Comparison of ENCODE assay signal across 24 cellular contexts in the genomic region with DNA sequence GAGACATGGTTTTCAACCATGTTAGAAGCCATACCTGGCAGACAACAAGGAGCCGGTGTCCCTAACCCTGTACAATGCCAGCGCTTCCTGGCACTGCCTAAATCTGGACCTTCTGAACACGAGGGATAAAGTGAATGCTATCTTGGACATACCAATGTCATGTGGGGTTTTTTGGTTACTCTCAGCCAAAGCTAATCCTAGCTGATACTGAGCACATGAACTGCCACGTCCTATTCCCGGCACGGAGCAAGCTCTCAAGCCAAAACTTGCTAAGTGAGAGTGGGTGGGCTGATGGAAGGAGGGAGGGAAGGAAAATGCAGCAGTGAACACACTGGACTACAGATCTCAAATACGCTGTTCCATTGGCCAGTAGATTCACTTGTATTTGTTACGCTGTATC.
"Had no signal": no experiment of that assay in that cellular context is flagged by ENCODE, and none has a peak within 500 bp of the region (broad histone marks: within the 10 kb centered on the region; RNA-seq: fewer than 3 reads in every experiment).

No MANE protein-coding gene starts in this region.

- H3K36me3 ChIP-seq: gastroesophageal sphincter, lower lobe of right lung, neutrophil, ovary, prostate gland, stomach, transverse colon had no signal

- H3K27me3 ChIP-seq: gastroesophageal sphincter, neutrophil, ovary, stomach, transverse colon had no signal

- H3K27me3 Mint-ChIP-seq: activated naive CD8-positive, alpha-beta T cell treated with anti-CD3 and anti-CD28 coated beads, Interleukin-2, amount 10 ng/mL, durations not matched to agents 7 days and 5 days; naive thymus-derived CD4-positive, alpha-beta T cell had no signal

- H3K27ac Mint-ChIP-seq: endodermal cell had no signal

- DNase-seq: activated CD4-positive, alpha-beta T cell treated with anti-CD3 and anti-CD28 coated beads for 1 hour; activated naive CD4-positive, alpha-beta T cell; activated naive CD8-positive, alpha-beta T cell treated with anti-CD3 and anti-CD28 coated beads, Interleukin-2, amount 10 ng/mL, durations not matched to agents 7 days and 5 days; activated T-cell treated with anti-CD3 and anti-CD28 coated beads for 4 hours; amygdala; cortex of kidney; endodermal cell; head of caudate nucleus; left cardiac atrium; lower lobe of right lung; naive thymus-derived CD4-positive, alpha-beta T cell; ovary; right cardiac atrium; stimulated activated CD4-positive, alpha-beta T cell treated with anti-CD3 and anti-CD28 coated beads, Interleukin-12 subunit alpha, Interleukin-12 subunit beta, amount 100 ng/mL, for 4 hours; stimulated activated CD4-positive, alpha-beta T cell treated with anti-CD3 and anti-CD28 coated beads, Interleukin-4, amount 100 ng/mL, for 4 hours; stomach; T-helper 9 cell; transverse colon had no signal

- H3K27ac ChIP-seq: epithelial cell of prostate, gastroesophageal sphincter, lower lobe of right lung, neutrophil, ovary, prostate gland, stomach, transverse colon had no signal

- H3K9me3 Mint-ChIP-seq: activated naive CD8-positive, alpha-beta T cell treated with anti-CD3 and anti-CD28 coated beads, Interleukin-2, amount 10 ng/mL, durations not matched to agents 7 days and 5 days had no signal

- H3K4me3 ChIP-seq: gastroesophageal sphincter, lower lobe of right lung, ovary, prostate gland, stomach, transverse colon had no signal

- H3K4me1 ChIP-seq: gastroesophageal sphincter, lower lobe of right lung, prostate gland, stomach, transverse colon had no signal

- FAIRE-seq: islet of Langerhans, urothelium cell line had no signal

- ATAC-seq: gastroesophageal sphincter; lower lobe of right lung; naive thymus-derived CD4-positive, alpha-beta T cell; right cardiac atrium had no signal

- H3K4me3 Mint-ChIP-seq: activated naive CD8-positive, alpha-beta T cell treated with anti-CD3 and anti-CD28 coated beads, Interleukin-2, amount 10 ng/mL, durations not matched to agents 7 days and 5 days; endodermal cell had no signal

- H3K9me3 ChIP-seq: gastroesophageal sphincter, lower lobe of right lung, neutrophil, ovary, prostate gland, transverse colon had no signal
